Comparison of ENCODE assay signal across 25 cellular contexts in the genomic region with DNA sequence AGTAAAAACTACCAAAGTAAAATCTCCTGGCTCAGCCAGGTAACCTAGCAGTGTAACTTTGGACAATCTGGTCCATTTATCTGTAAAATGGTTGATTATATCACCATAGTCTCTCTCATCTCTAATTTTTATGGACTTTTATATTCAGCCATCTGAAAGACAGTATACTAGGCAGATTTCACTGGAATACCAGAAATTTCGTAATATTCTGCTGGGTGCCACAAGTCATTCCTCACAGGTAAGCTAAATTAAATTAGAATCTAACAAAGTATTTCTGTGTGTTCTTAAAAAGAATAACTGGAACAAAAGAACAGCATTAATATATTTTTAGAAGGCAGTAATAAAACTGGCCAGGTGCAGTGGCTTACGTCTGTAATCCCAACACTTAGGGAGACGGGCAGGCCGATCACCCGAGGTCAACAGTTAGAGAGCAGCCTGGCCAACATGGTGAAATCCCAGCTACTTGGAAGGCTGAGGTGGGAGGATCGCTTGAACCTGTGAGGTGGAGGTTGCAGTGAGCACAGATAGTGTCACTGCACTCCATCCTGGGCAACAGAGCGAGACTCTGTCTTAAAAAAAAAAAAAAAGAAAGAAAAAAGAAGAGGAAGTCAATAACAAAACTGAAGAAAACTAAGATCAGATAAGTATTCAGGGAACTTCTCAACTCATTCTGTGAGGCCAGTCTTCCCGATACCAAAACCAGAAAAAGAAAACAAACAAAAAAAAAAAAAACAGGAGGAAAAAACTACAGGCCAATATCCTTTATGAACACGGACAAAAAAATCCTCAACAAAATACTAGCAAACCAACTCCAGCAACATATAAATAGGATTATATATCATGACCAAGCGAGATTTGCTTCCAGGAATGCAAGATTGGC. TPM values are rescaled to one million over a fixed set of nuclear protein-coding genes. Genes with fewer than 3 reads are reported as not detected.
DNase-seq lines count a peak whose midpoint lies in the region; ATAC-seq, FAIRE-seq and TF ChIP-seq lines count a peak whose summit lies in the region.
"Had no signal": no experiment of that assay in that cellular context is flagged by ENCODE, and none has a peak within 500 bp of the region (broad histone marks: within the 10 kb centered on the region; RNA-seq: fewer than 3 reads in every experiment).

No MANE protein-coding gene starts in this region.

- intact Hi-C loops in mucosa of descending colon (cut with DNase I, micrococcal nuclease): no loop called here

- in situ Hi-C loops in GM13976 (cut with MboI; ENCODE audit: low sequenced_read_pairs, unreplicated experiment): no loop called here

- no peaks in the 10 kb centered on the region for H3K27me3 Mint-ChIP-seq in memory B cell

- H3K27ac Mint-ChIP-seq in memory B cell: no peak overlapping the region
- H3K27ac Mint-ChIP-seq: activated B cell treated with CpG ODN at 0.5 μM for 24 hours; activated naive CD4-positive, alpha-beta T cell treated with anti-CD3 and anti-CD28 coated beads, Interleukin-2, amount 50 U/mL, for 24 hours; natural killer cell; stimulated activated effector memory CD8-positive, alpha-beta T cell treated with anti-CD3 and anti-CD28 coated beads, Interleukin-12 subunit alpha, Interleukin-12 subunit beta, amount 100 ng/mL, for 72 hours had no signal

- H3K4me3 ChIP-seq in mucosa of descending colon: no peak overlapping the region
- H3K4me3 ChIP-seq: GM23248, heart right ventricle, Peyer's patch, tibial nerve had no signal

- no peaks in the 10 kb centered on the region for H3K36me3 ChIP-seq in mucosa of descending colon (ENCODE audit: low read depth)
- H3K36me3 ChIP-seq: Peyer's patch, tibial nerve had no signal

- DNase-seq in GM18507 (ENCODE audit: extremely low spot score, insufficient read length, low read depth): no peak
- peak; percentile 6 to 44 for DNase-seq in SHP77 (lab: John Stamatoyannopoulos, UW)
- no peak for DNase-seq in memory B cell (ENCODE audit: low spot score in 2 of 2)
- no peak for DNase-seq in GM13976 (ENCODE audit: low spot score)
- DNase-seq in mucosa of descending colon: no peak
- DNase-seq: activated B cell treated with CpG ODN at 0.5 μM for 24 hours; activated CD4-positive, alpha-beta T cell treated with anti-CD3 and anti-CD28 coated beads, Interleukin-2, amount 50 U/mL, for 4 hours; DMS153; foreskin melanocyte; GM23248; heart right ventricle; IMR-90; kidney; midbrain; natural killer cell; NCI-H1694 treated with DMSO at 0.1 percent for 48 hours; NCI-H510A; Peyer's patch; SIG-M5; SW 1271 had no signal

- FAIRE-seq in G401.6 (lab: Jason Lieb, UNC) (peak; percentile 6), GM18507 (lab: Jason Lieb, UNC) (peak; percentile 56)
- FAIRE-seq: kidney had no signal

- H3K4me1 ChIP-seq in mucosa of descending colon (ENCODE audit: low read depth): no peaks in the 10 kb centered on the region
- H3K4me1 ChIP-seq: Peyer's patch, tibial nerve had no signal

- H3K9me3 ChIP-seq in mucosa of descending colon: no peaks in the 10 kb centered on the region
- H3K9me3 ChIP-seq: Peyer's patch had no signal

- TF ChIP-seq CTCF in GM13976 (IDR thresholded peaks at IDR 0.05; ENCODE audit: borderline replicate concordance, control extremely low read depth, extremely low read depth, insufficient read depth, missing control alignments) (no peak), mucosa of descending colon (IDR thresholded peaks at IDR 0.05) (no peak)

- peaks cover 5% of the 10 kb centered on the region for H3K9me3 Mint-ChIP-seq in memory B cell
- H3K9me3 Mint-ChIP-seq: activated naive CD4-positive, alpha-beta T cell treated with anti-CD3 and anti-CD28 coated beads, Interleukin-2, amount 50 U/mL, for 24 hours; natural killer cell had no signal

- no peaks in the 10 kb centered on the region for H3K4me1 Mint-ChIP-seq in memory B cell
- H3K4me1 Mint-ChIP-seq: natural killer cell had no signal

- H3K36me3 Mint-ChIP-seq in memory B cell: peaks cover 2% of the 10 kb centered on the region
- H3K36me3 Mint-ChIP-seq: stimulated activated effector memory CD8-positive, alpha-beta T cell treated with anti-CD3 and anti-CD28 coated beads, Interleukin-12 subunit alpha, Interleukin-12 subunit beta, amount 100 ng/mL, for 72 hours had no signal

- ATAC-seq in memory B cell (ENCODE audit: low read depth) (peak; percentile 37), HG03571 (IDR thresholded peaks at IDR 0.05; ENCODE audit: unreplicated experiment) (no peak), mucosa of descending colon (no peak)
- ATAC-seq: natural killer cell; stimulated activated effector memory CD8-positive, alpha-beta T cell treated with anti-CD3 and anti-CD28 coated beads, Interleukin-12 subunit alpha, Interleukin-12 subunit beta, amount 100 ng/mL, for 72 hours had no signal

- H3K4me3 Mint-ChIP-seq in memory B cell: no peak overlapping the region
- H3K4me3 Mint-ChIP-seq: activated B cell treated with CpG ODN at 0.5 μM for 24 hours; activated naive CD4-positive, alpha-beta T cell treated with anti-CD3 and anti-CD28 coated beads, Interleukin-2, amount 50 U/mL, for 24 hours; natural killer cell; stimulated activated effector memory CD8-positive, alpha-beta T cell treated with anti-CD3 and anti-CD28 coated beads, Interleukin-12 subunit alpha, Interleukin-12 subunit beta, amount 100 ng/mL, for 72 hours had no signal

RNA-seq across cellular contexts. Expression of a gene that starts 35.9 kb away (rescaled TPM):
- 10 to 100 TPM in 2 of 3 donors, 1 to 10 TPM in 1; 5.9 to 15.6 (median 10.6) TPM for total RNA-seq in mucosa of descending colon

Comparison
In these comparisons a context has a peak if more than half of its experiments do, and no peak if none do; other contexts are left out.
1. DNase-seq: peak in SHP77 (2 of 2); none in GM18507 (single experiment), memory B cell (0 of 2), GM13976 (single experiment) and mucosa of descending colon (0 of 3).